1 cellular context compared by ENCODE assay signal in the genomic region with DNA sequence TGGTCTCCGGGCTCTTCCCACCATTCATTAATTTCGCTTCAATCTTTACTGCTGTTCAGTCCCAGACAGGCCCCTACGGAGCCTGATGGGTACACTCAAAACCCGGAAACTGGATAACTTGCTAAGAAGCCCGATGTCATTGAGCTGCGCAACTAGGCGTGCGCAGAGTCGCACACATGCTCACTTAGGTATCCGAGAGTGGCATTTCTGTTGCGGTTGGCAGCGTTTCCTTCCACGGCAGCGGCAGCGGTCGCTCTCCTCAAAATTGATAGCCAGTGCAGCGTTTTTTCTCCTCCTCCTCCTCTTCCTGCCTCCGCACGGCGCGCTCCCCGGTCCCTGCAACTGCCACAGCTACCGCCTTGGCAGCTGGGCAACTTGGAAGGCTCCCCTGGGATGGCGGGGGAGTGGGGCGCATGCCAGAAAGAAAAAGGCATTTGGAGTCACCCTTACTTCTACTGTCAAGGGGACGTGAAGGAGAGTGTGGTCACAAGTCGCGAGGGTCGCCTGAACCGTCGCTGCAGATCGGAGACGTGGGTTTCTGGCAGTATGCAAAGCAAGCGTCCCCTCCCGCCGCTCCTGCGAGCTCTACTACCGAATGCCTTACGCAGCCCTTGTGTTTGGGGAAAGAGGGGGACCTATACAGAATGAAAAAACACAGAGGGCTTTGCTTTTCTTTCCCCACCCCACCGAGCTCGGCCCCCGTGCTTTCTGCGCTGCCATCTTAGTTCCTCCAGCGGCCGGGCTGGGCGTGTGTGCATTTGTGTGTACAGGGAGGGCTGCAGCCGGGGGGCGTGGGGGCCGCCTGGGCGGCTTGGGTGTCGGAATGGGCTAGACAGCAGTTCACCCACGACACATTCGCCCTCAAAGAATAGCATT.
TF ChIP-seq lines count a peak whose summit lies in the region.

No MANE protein-coding gene starts in this region.

TF ChIP-seq in HepG2, 621 proteins besides CTCF, POLR2A, EP300 and RAD21 (continued from another document and continues in another):
- TF ChIP-seq ELF1 (CRISPR knock-in tag; IDR thresholded peaks at IDR 0.05), result peak; percentile 41; the same call in 1 of the 2 replicates
- no peak for TF ChIP-seq REXO4 (CRISPR knock-in tag; IDR thresholded peaks at IDR 0.05; ENCODE audit: borderline replicate concordance)
- 0 out of 2 replicates have a peak, but pooled peaks have one; percentile 24 for TF ChIP-seq ZNF264 (CRISPR knock-in tag; IDR thresholded peaks at IDR 0.05)
- TF ChIP-seq, protein P1, sequence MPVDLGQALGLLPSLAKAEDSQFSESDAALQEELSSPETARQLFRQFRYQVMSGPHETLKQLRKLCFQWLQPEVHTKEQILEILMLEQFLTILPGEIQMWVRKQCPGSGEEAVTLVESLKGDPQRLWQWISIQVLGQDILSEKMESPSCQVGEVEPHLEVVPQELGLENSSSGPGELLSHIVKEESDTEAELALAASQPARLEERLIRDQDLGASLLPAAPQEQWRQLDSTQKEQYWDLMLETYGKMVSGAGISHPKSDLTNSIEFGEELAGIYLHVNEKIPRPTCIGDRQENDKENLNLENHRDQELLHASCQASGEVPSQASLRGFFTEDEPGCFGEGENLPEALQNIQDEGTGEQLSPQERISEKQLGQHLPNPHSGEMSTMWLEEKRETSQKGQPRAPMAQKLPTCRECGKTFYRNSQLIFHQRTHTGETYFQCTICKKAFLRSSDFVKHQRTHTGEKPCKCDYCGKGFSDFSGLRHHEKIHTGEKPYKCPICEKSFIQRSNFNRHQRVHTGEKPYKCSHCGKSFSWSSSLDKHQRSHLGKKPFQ (CRISPR knock-in tag; IDR thresholded peaks at IDR 0.05; ENCODE audit: insufficient replicate concordance), result no peak
- no peak for TF ChIP-seq ZNF773 (CRISPR knock-in tag; IDR thresholded peaks at IDR 0.05; ENCODE audit: borderline replicate concordance)
- TF ChIP-seq, protein P2, sequence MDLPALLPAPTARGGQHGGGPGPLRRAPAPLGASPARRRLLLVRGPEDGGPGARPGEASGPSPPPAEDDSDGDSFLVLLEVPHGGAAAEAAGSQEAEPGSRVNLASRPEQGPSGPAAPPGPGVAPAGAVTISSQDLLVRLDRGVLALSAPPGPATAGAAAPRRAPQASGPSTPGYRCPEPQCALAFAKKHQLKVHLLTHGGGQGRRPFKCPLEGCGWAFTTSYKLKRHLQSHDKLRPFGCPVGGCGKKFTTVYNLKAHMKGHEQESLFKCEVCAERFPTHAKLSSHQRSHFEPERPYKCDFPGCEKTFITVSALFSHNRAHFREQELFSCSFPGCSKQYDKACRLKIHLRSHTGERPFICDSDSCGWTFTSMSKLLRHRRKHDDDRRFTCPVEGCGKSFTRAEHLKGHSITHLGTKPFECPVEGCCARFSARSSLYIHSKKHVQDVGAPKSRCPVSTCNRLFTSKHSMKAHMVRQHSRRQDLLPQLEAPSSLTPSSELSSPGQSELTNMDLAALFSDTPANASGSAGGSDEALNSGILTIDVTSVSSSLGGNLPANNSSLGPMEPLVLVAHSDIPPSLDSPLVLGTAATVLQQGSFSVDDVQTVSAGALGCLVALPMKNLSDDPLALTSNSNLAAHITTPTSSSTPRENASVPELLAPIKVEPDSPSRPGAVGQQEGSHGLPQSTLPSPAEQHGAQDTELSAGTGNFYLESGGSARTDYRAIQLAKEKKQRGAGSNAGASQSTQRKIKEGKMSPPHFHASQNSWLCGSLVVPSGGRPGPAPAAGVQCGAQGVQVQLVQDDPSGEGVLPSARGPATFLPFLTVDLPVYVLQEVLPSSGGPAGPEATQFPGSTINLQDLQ (CRISPR knock-in tag; IDR thresholded peaks at IDR 0.05), result no peak
- TF ChIP-seq ATRX (CRISPR knock-in tag; IDR thresholded peaks at IDR 0.05; ENCODE audit: borderline replicate concordance), result no peak
- no peak for TF ChIP-seq DNMT3B (CRISPR knock-in tag; conservative IDR thresholded peaks at IDR 0.05)
- TF ChIP-seq, protein P3, sequence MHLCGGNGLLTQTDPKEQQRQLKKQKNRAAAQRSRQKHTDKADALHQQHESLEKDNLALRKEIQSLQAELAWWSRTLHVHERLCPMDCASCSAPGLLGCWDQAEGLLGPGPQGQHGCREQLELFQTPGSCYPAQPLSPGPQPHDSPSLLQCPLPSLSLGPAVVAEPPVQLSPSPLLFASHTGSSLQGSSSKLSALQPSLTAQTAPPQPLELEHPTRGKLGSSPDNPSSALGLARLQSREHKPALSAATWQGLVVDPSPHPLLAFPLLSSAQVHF (CRISPR knock-in tag; IDR thresholded peaks at IDR 0.05), result no peak
- TF ChIP-seq ZBTB7A (CRISPR knock-in tag; IDR thresholded peaks at IDR 0.05), result peak; percentile 56; the same call in 1 of the 2 replicates
- TF ChIP-seq, protein P4, sequence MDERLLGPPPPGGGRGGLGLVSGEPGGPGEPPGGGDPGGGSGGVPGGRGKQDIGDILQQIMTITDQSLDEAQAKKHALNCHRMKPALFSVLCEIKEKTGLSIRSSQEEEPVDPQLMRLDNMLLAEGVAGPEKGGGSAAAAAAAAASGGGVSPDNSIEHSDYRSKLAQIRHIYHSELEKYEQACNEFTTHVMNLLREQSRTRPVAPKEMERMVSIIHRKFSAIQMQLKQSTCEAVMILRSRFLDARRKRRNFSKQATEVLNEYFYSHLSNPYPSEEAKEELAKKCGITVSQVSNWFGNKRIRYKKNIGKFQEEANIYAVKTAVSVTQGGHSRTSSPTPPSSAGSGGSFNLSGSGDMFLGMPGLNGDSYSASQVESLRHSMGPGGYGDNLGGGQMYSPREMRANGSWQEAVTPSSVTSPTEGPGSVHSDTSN (CRISPR knock-in tag; IDR thresholded peaks at IDR 0.05), result no peak
- TF ChIP-seq, protein P5, sequence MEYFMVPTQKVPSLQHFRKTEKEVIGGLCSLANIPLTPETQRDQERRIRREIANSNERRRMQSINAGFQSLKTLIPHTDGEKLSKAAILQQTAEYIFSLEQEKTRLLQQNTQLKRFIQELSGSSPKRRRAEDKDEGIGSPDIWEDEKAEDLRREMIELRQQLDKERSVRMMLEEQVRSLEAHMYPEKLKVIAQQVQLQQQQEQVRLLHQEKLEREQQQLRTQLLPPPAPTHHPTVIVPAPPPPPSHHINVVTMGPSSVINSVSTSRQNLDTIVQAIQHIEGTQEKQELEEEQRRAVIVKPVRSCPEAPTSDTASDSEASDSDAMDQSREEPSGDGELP (IDR thresholded peaks at IDR 0.05; ENCODE audit: borderline replicate concordance, low read depth), result peak; percentile 16; the same call in 1 of the 2 replicates
- TF ChIP-seq, protein P6, sequence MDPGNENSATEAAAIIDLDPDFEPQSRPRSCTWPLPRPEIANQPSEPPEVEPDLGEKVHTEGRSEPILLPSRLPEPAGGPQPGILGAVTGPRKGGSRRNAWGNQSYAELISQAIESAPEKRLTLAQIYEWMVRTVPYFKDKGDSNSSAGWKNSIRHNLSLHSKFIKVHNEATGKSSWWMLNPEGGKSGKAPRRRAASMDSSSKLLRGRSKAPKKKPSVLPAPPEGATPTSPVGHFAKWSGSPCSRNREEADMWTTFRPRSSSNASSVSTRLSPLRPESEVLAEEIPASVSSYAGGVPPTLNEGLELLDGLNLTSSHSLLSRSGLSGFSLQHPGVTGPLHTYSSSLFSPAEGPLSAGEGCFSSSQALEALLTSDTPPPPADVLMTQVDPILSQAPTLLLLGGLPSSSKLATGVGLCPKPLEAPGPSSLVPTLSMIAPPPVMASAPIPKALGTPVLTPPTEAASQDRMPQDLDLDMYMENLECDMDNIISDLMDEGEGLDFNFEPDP (CRISPR knock-in tag; conservative IDR thresholded peaks at IDR 0.05), result no peak
- no peak for TF ChIP-seq PAX8 (CRISPR knock-in tag; IDR thresholded peaks at IDR 0.05; ENCODE audit: borderline replicate concordance)
- TF ChIP-seq, protein P7, sequence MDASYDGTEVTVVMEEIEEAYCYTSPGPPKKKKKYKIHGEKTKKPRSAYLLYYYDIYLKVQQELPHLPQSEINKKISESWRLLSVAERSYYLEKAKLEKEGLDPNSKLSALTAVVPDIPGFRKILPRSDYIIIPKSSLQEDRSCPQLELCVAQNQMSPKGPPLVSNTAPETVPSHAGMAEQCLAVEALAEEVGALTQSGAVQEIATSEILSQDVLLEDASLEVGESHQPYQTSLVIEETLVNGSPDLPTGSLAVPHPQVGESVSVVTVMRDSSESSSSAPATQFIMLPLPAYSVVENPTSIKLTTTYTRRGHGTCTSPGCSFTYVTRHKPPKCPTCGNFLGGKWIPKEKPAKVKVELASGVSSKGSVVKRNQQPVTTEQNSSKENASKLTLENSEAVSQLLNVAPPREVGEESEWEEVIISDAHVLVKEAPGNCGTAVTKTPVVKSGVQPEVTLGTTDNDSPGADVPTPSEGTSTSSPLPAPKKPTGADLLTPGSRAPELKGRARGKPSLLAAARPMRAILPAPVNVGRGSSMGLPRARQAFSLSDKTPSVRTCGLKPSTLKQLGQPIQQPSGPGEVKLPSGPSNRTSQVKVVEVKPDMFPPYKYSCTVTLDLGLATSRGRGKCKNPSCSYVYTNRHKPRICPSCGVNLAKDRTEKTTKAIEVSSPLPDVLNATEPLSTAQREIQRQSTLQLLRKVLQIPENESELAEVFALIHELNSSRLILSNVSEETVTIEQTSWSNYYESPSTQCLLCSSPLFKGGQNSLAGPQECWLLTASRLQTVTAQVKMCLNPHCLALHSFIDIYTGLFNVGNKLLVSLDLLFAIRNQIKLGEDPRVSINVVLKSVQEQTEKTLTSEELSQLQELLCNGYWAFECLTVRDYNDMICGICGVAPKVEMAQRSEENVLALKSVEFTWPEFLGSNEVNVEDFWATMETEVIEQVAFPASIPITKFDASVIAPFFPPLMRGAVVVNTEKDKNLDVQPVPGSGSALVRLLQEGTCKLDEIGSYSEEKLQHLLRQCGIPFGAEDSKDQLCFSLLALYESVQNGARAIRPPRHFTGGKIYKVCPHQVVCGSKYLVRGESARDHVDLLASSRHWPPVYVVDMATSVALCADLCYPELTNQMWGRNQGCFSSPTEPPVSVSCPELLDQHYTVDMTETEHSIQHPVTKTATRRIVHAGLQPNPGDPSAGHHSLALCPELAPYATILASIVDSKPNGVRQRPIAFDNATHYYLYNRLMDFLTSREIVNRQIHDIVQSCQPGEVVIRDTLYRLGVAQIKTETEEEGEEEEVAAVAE (CRISPR knock-in tag; IDR thresholded peaks at IDR 0.05; ENCODE audit: borderline replicate concordance), result no peak
- TF ChIP-seq SSRP1 (CRISPR knock-in tag; IDR thresholded peaks at IDR 0.05), result no peak; the same call in 1 of the 2 replicates
- TF ChIP-seq, protein P8, sequence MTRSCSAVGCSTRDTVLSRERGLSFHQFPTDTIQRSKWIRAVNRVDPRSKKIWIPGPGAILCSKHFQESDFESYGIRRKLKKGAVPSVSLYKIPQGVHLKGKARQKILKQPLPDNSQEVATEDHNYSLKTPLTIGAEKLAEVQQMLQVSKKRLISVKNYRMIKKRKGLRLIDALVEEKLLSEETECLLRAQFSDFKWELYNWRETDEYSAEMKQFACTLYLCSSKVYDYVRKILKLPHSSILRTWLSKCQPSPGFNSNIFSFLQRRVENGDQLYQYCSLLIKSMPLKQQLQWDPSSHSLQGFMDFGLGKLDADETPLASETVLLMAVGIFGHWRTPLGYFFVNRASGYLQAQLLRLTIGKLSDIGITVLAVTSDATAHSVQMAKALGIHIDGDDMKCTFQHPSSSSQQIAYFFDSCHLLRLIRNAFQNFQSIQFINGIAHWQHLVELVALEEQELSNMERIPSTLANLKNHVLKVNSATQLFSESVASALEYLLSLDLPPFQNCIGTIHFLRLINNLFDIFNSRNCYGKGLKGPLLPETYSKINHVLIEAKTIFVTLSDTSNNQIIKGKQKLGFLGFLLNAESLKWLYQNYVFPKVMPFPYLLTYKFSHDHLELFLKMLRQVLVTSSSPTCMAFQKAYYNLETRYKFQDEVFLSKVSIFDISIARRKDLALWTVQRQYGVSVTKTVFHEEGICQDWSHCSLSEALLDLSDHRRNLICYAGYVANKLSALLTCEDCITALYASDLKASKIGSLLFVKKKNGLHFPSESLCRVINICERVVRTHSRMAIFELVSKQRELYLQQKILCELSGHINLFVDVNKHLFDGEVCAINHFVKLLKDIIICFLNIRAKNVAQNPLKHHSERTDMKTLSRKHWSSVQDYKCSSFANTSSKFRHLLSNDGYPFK (CRISPR knock-in tag; IDR thresholded peaks at IDR 0.05; ENCODE audit: borderline replicate concordance), result no peak; the same call in 1 of the 2 replicates
- TF ChIP-seq POLR2G (IDR thresholded peaks at IDR 0.05; ENCODE audit: low read depth, low read length), result peak; percentile 57; the same call in 1 of the 2 replicates
- peak; percentile 38; the same call in 1 of the 2 replicates for TF ChIP-seq ZSCAN25 (CRISPR knock-in tag; IDR thresholded peaks at IDR 0.05)
